Comparison of ENCODE assay signal across 9 cellular contexts in genomic region chr17:78241277-78242023, GRCh38. TPM values are rescaled to one million over a fixed set of nuclear protein-coding genes. Genes with fewer than 3 reads are reported as not detected.
DNase-seq lines count a peak whose midpoint lies in the region; ATAC-seq lines count a peak whose summit lies in the region.
"Had no signal": no experiment of that assay in that cellular context is flagged by ENCODE, and none has a peak within 500 bp of the region (broad histone marks: within the 10 kb centered on the region; RNA-seq: fewer than 3 reads in every experiment).

No MANE protein-coding gene starts in this region.

- H3K4me3 Mint-ChIP-seq in IgD-negative memory B cell = no peak overlapping the region
- H3K4me3 Mint-ChIP-seq: neural crest cell had no signal

- DNase-seq in Daoy (ENCODE audit: low read depth) (peak; percentile 54), anterior cingulate cortex (lab: John Stamatoyannopoulos, UW) (peak in 49 of 58 donors; percentile 27 to 95 (median 72)), left lobe of liver (ENCODE audit: low spot score) (no peak), LoVo (ENCODE audit: low spot score) (no peak)
- DNase-seq in activated CD8-positive, alpha-beta memory T cell treated with anti-CD3 and anti-CD28 coated beads, Interleukin-2, amount 50 U/mL, for 48 hours = no peak

- peaks cover 0 to 3% (median 0%) of the 10 kb centered on the region in 3 donors for H3K9me3 Mint-ChIP-seq in IgD-negative memory B cell

- H3K27ac Mint-ChIP-seq in IgD-negative memory B cell = peak overlapping the region in 2 of 3 donors; percentile 52 to 73

- no peaks in the 10 kb centered on the region for H3K27me3 Mint-ChIP-seq in IgD-negative memory B cell

- H3K36me3 Mint-ChIP-seq in IgD-negative memory B cell = no peaks in the 10 kb centered on the region

- ATAC-seq in left lobe of liver = peak; percentile 19
- ATAC-seq in GM21717 (IDR thresholded peaks at IDR 0.05; ENCODE audit: unreplicated experiment) = no peak
- no peak for ATAC-seq in HG02938 (IDR thresholded peaks at IDR 0.05; ENCODE audit: unreplicated experiment)

- H3K4me1 Mint-ChIP-seq in IgD-negative memory B cell = peaks cover 11 to 18% (median 18%) of the 10 kb centered on the region in 3 donors

RNA-seq across cellular contexts. Expression of gene TMEM235, which starts 10.0 kb away (rescaled TPM):
- not detected in 2 replicates for total RNA-seq in Daoy (2014; rRNA removed; shearing (Covaris generic))
- polyA plus RNA-seq in IgD-negative memory B cell = not detected
- not detected for total RNA-seq in left lobe of liver
- total RNA-seq: neural crest cell had no signal

RNA-seq across cellular contexts. Expression of gene BIRC5, which starts 27.4 kb away (rescaled TPM):
- 223 and 248 TPM in 2 replicates for total RNA-seq in Daoy (2014; rRNA removed; shearing (Covaris generic))
- 0.25 TPM for polyA plus RNA-seq in IgD-negative memory B cell
- total RNA-seq in left lobe of liver = 0.88 TPM

RNA-seq across cellular contexts. Expression of gene AFMID, which starts 54.3 kb away (rescaled TPM):
- 12.1 and 14.8 TPM in 2 replicates for total RNA-seq in Daoy (2014; rRNA removed; shearing (Covaris generic))
- polyA plus RNA-seq in IgD-negative memory B cell = 21.3 TPM
- total RNA-seq in left lobe of liver = 145 TPM

RNA-seq across cellular contexts. Expression of gene TK1, which starts 54.6 kb away (rescaled TPM):
- total RNA-seq in Daoy (2014; rRNA removed; shearing (Covaris generic)) = 111 and 130 TPM in 2 replicates
- 7.0 TPM for polyA plus RNA-seq in IgD-negative memory B cell
- 2.6 TPM for total RNA-seq in left lobe of liver

Comparison
In these comparisons a context has a peak if more than half of its experiments do, and no peak if none do; other contexts are left out.
1. DNase-seq: peak in Daoy (single experiment) and anterior cingulate cortex (49 of 58); none in left lobe of liver (single experiment), activated CD8-positive, alpha-beta memory T cell treated with anti-CD3 and anti-CD28 coated beads, Interleukin-2, amount 50 U/mL, for 48 hours (single experiment) and LoVo (single experiment).
2. RNA of gene BIRC5, which starts 27.4 kb away (total RNA-seq): 223 to 248 TPM in Daoy; 0.88 TPM in left lobe of liver (single experiment); every median in the first group is over 100 times any median in the second.